21 cellular contexts compared by ENCODE assay signal in genomic region chr22:50310949-50311444, GRCh38. TPM values are rescaled to one million over a fixed set of nuclear protein-coding genes. Genes with fewer than 3 reads are reported as not detected.
DNase-seq lines count a peak whose midpoint lies in the region; ATAC-seq and TF ChIP-seq lines count a peak whose summit lies in the region.
"Had no signal": no experiment of that assay in that cellular context is flagged by ENCODE, and none has a peak within 500 bp of the region (broad histone marks: within the 10 kb centered on the region; RNA-seq: fewer than 3 reads in every experiment).

No MANE protein-coding gene starts in this region.

- H3K9me3 ChIP-seq in T-helper 17 cell (ENCODE audit: control insufficient read depth, low read length, poor library complexity, severe bottlenecking) (no peaks in the 10 kb centered on the region), right lobe of liver (no peaks in the 10 kb centered on the region), thyroid gland (no peaks in the 10 kb centered on the region)
- H3K9me3 ChIP-seq: HAP-1, SJSA1 had no signal

- intact Hi-C loops in right lobe of liver (cut with DNase I) (no loop called here), thyroid gland (cut with DNase I) (loop anchor here (5.0 kb wide), 1 partner anchor 34 kb away; no protein-coding TSS in a partner anchor), posterior cingulate gyrus (cut with DNase I) (no loop called here)

- no peaks in the 10 kb centered on the region for H3K36me3 ChIP-seq in right lobe of liver
- H3K36me3 ChIP-seq in thyroid gland, result no peaks in the 10 kb centered on the region
- H3K36me3 ChIP-seq: HAP-1 had no signal

- peaks cover 17% of the 10 kb centered on the region for H3K4me1 Mint-ChIP-seq in activated naive CD8-positive, alpha-beta T cell treated with anti-CD3 and anti-CD28 coated beads, Interleukin-2, amount 10 ng/mL, durations not matched to agents 7 days and 5 days
- peaks cover 25% of the 10 kb centered on the region for H3K4me1 Mint-ChIP-seq in activated naive CD8-positive, alpha-beta T cell treated with anti-CD3 and anti-CD28 coated beads, Interleukin-2, amount 50 U/mL, for 24 hours
- peaks cover 14% of the 10 kb centered on the region for H3K4me1 Mint-ChIP-seq in T-helper 17 cell

- no peak overlapping the region for H3K4me3 ChIP-seq in right lobe of liver
- no peak overlapping the region for H3K4me3 ChIP-seq in thyroid gland (replicated peaks in 1 of 3)
- H3K4me3 ChIP-seq: GM23248, HAP-1, SJSA1 had no signal

- H3K27ac Mint-ChIP-seq in activated naive CD8-positive, alpha-beta T cell treated with anti-CD3 and anti-CD28 coated beads, Interleukin-2, amount 10 ng/mL, durations not matched to agents 7 days and 5 days, result no peak overlapping the region
- H3K27ac Mint-ChIP-seq in activated naive CD8-positive, alpha-beta T cell treated with anti-CD3 and anti-CD28 coated beads, Interleukin-2, amount 50 U/mL, for 24 hours, result no peak overlapping the region
- peak overlapping the region; percentile 8 for H3K27ac Mint-ChIP-seq in T-helper 17 cell
- H3K27ac Mint-ChIP-seq: CD4-positive, alpha-beta T cell; HFFc6 had no signal

- H3K36me3 Mint-ChIP-seq in activated naive CD8-positive, alpha-beta T cell treated with anti-CD3 and anti-CD28 coated beads, Interleukin-2, amount 10 ng/mL, durations not matched to agents 7 days and 5 days, result no peaks in the 10 kb centered on the region
- no peaks in the 10 kb centered on the region for H3K36me3 Mint-ChIP-seq in activated naive CD8-positive, alpha-beta T cell treated with anti-CD3 and anti-CD28 coated beads, Interleukin-2, amount 50 U/mL, for 24 hours (ENCODE audit: low read depth)
- H3K36me3 Mint-ChIP-seq in T-helper 17 cell (ENCODE audit: low read depth), result no peaks in the 10 kb centered on the region

- peak; percentile 32 for DNase-seq in activated naive CD8-positive, alpha-beta T cell treated with anti-CD3 and anti-CD28 coated beads, Interleukin-2, amount 10 ng/mL, durations not matched to agents 7 days and 5 days
- DNase-seq in activated naive CD8-positive, alpha-beta T cell treated with anti-CD3 and anti-CD28 coated beads, Interleukin-2, amount 50 U/mL, for 24 hours, result no peak
- no peak for DNase-seq in T-helper 17 cell
- DNase-seq in right lobe of liver, result peak in 2 of 3 donors; percentile 21 to 50
- DNase-seq in thyroid gland, result no peak
- DNase-seq in NCI-H1105 treated with DMSO at 0.1 percent for 48 hours (lab: John Stamatoyannopoulos, UW), result no peak
- no peak for DNase-seq in posterior cingulate gyrus
- no peak for DNase-seq in anterior cingulate cortex (lab: John Stamatoyannopoulos, UW)
- DNase-seq: CD4-positive, alpha-beta T cell; GM23248; HFFc6; NCI-H1092; NCI-H1436 treated with DMSO at 0.1 percent for 48 hours; NCI-H187 treated with DMSO at 0.1 percent for 48 hours; NCI-H524 treated with DMSO at 0.1 percent for 48 hours; NCI-H774; PC-3; Right ventricle myocardium superior had no signal

- WGBS in right lobe of liver (ENCODE audit: insufficient coverage, low coverage, low lambda C conversion rate, missing lambda C conversion rate), result no CpG with 5 or more reads among the region's 16 CpGs
- 91 to 96% methylated on average over 6 to 16 of the region's 16 CpGs for WGBS in thyroid gland, 2 donors

- no peak for TF ChIP-seq CTCF in right lobe of liver (IDR thresholded peaks at IDR 0.05)
- TF ChIP-seq CTCF in thyroid gland (IDR thresholded peaks at IDR 0.05), result no peak

- H3K4me1 ChIP-seq in right lobe of liver (peaks cover 0 to 7% (median 0%) of the 10 kb centered on the region in 4 donors), thyroid gland (peaks cover 28 to 45% of the 10 kb centered on the region in 2 donors)

- H3K27me3 ChIP-seq in right lobe of liver (no peaks in the 10 kb centered on the region), thyroid gland (no peaks in the 10 kb centered on the region)
- H3K27me3 ChIP-seq: SJSA1 had no signal

- ATAC-seq in activated naive CD8-positive, alpha-beta T cell treated with anti-CD3 and anti-CD28 coated beads, Interleukin-2, amount 10 ng/mL, durations not matched to agents 7 days and 5 days (ENCODE audit: low read depth), result no peak
- ATAC-seq in activated naive CD8-positive, alpha-beta T cell treated with anti-CD3 and anti-CD28 coated beads, Interleukin-2, amount 50 U/mL, for 24 hours, result no peak
- ATAC-seq in T-helper 17 cell (no peak), right lobe of liver (no peak)
- ATAC-seq: PC-3 had no signal

- H3K4me3 Mint-ChIP-seq in activated naive CD8-positive, alpha-beta T cell treated with anti-CD3 and anti-CD28 coated beads, Interleukin-2, amount 10 ng/mL, durations not matched to agents 7 days and 5 days, result no peak overlapping the region
- no peak overlapping the region for H3K4me3 Mint-ChIP-seq in activated naive CD8-positive, alpha-beta T cell treated with anti-CD3 and anti-CD28 coated beads, Interleukin-2, amount 50 U/mL, for 24 hours
- no peak overlapping the region for H3K4me3 Mint-ChIP-seq in T-helper 17 cell
- H3K4me3 Mint-ChIP-seq: HFFc6 had no signal

- POLR2A ChIA-PET in activated naive CD8-positive, alpha-beta T cell treated with anti-CD3 and anti-CD28 coated beads, Interleukin-2, amount 10 ng/mL, durations not matched to agents 7 days and 5 days (lab: Charles Lee), result interaction anchor here (1.6 kb wide), 1 partner anchor 17 kb away, joined by 4 read pairs; no protein-coding TSS in a partner anchor

- TF ChIP-seq POLR2A in right lobe of liver (IDR thresholded peaks at IDR 0.05), result no peak
- TF ChIP-seq POLR2A in thyroid gland (IDR thresholded peaks at IDR 0.05), result no peak

- no peaks in the 10 kb centered on the region for H3K9me3 Mint-ChIP-seq in activated naive CD8-positive, alpha-beta T cell treated with anti-CD3 and anti-CD28 coated beads, Interleukin-2, amount 10 ng/mL, durations not matched to agents 7 days and 5 days
- H3K9me3 Mint-ChIP-seq in activated naive CD8-positive, alpha-beta T cell treated with anti-CD3 and anti-CD28 coated beads, Interleukin-2, amount 50 U/mL, for 24 hours, result no peaks in the 10 kb centered on the region
- H3K9me3 Mint-ChIP-seq: CD4-positive, alpha-beta T cell; HFFc6 had no signal

- no peak overlapping the region for H3K27ac ChIP-seq in right lobe of liver
- H3K27ac ChIP-seq in thyroid gland, result peak overlapping the region; percentile 12 to 89 (median 72)
- H3K27ac ChIP-seq: 22Rv1, GM23248, SJSA1 had no signal

- peaks cover 6% of the 10 kb centered on the region for H3K27me3 Mint-ChIP-seq in activated naive CD8-positive, alpha-beta T cell treated with anti-CD3 and anti-CD28 coated beads, Interleukin-2, amount 10 ng/mL, durations not matched to agents 7 days and 5 days
- peaks cover 4% of the 10 kb centered on the region for H3K27me3 Mint-ChIP-seq in activated naive CD8-positive, alpha-beta T cell treated with anti-CD3 and anti-CD28 coated beads, Interleukin-2, amount 50 U/mL, for 24 hours
- peaks cover 4% of the 10 kb centered on the region for H3K27me3 Mint-ChIP-seq in T-helper 17 cell

RNA-seq across cellular contexts. Expression of gene PLXNB2, which starts 3.6 kb away (rescaled TPM):
- total RNA-seq in activated naive CD8-positive, alpha-beta T cell treated with anti-CD3 and anti-CD28 coated beads, Interleukin-2, amount 10 ng/mL, durations not matched to agents 7 days and 5 days, result 10 to 100 TPM; 43.0 to 45.8 TPM
- total RNA-seq in T-helper 17 cell (1 to 10 TPM; 3.0 to 7.6 TPM), right lobe of liver (100 to 1,000 TPM; 154 to 181 (median 161) TPM), thyroid gland (100 to 1,000 TPM; 143 to 266 (median 215) TPM)

RNA-seq across cellular contexts. Expression of gene DENND6B, which starts 15.8 kb away (rescaled TPM):
- total RNA-seq in activated naive CD8-positive, alpha-beta T cell treated with anti-CD3 and anti-CD28 coated beads, Interleukin-2, amount 10 ng/mL, durations not matched to agents 7 days and 5 days, result 1 to 10 TPM; 8.8 to 9.5 TPM
- total RNA-seq in T-helper 17 cell (1 to 10 TPM; 1.8 to 2.2 TPM), right lobe of liver (1 to 10 TPM in 5 of 6 experiments, under 1 TPM in 1; 0.98 to 4.1 (median 1.9) TPM), thyroid gland (10 to 100 TPM in 2 of 4 donors, 1 to 10 TPM in 2; 4.3 to 14.3 (median 9.3) TPM)

RNA-seq across cellular contexts. Expression of gene PPP6R2, which starts 32.1 kb away (rescaled TPM):
- total RNA-seq in activated naive CD8-positive, alpha-beta T cell treated with anti-CD3 and anti-CD28 coated beads, Interleukin-2, amount 10 ng/mL, durations not matched to agents 7 days and 5 days, result 10 to 100 TPM; 81.6 to 86.8 TPM
- total RNA-seq in T-helper 17 cell, result 10 to 100 TPM; 62.1 to 63.7 TPM
- total RNA-seq in right lobe of liver, result 10 to 100 TPM; 38.3 to 80.3 (median 54.4) TPM
- 100 to 1,000 TPM in 1 of 4 donors, 10 to 100 TPM in 3; 65.7 to 103 (median 74.0) TPM for total RNA-seq in thyroid gland

RNA-seq across cellular contexts. Expression of gene MAPK11, which starts 40.8 kb away (rescaled TPM):
- total RNA-seq in activated naive CD8-positive, alpha-beta T cell treated with anti-CD3 and anti-CD28 coated beads, Interleukin-2, amount 10 ng/mL, durations not matched to agents 7 days and 5 days, result 1 to 10 TPM; 7.9 to 8.5 TPM
- total RNA-seq in T-helper 17 cell, result 10 to 100 TPM; 13.2 to 14.4 TPM
- 1 to 10 TPM; 1.7 to 6.4 (median 2.5) TPM for total RNA-seq in right lobe of liver
- total RNA-seq in thyroid gland, result 1 to 10 TPM; 2.8 to 4.7 (median 4.0) TPM

RNA-seq across cellular contexts. Expression of gene MAPK12, which starts 49.5 kb away (rescaled TPM):
- 1 to 10 TPM; 3.1 to 3.6 TPM for total RNA-seq in activated naive CD8-positive, alpha-beta T cell treated with anti-CD3 and anti-CD28 coated beads, Interleukin-2, amount 10 ng/mL, durations not matched to agents 7 days and 5 days
- total RNA-seq in T-helper 17 cell (1 to 10 TPM; 1.7 to 1.9 TPM), right lobe of liver (1 to 10 TPM; 2.1 to 7.6 (median 3.6) TPM), thyroid gland (1 to 10 TPM; 3.1 to 5.1 (median 3.7) TPM)

Comparison
In these comparisons a context has a peak if more than half of its experiments do, and no peak if none do; other contexts are left out.
1. DNase-seq: peak in activated naive CD8-positive, alpha-beta T cell treated with anti-CD3 and anti-CD28 coated beads, Interleukin-2, amount 10 ng/mL, durations not matched to agents 7 days and 5 days (single experiment) and right lobe of liver (2 of 3); none in activated naive CD8-positive, alpha-beta T cell treated with anti-CD3 and anti-CD28 coated beads, Interleukin-2, amount 50 U/mL, for 24 hours (single experiment), T-helper 17 cell (0 of 3), thyroid gland (0 of 2), NCI-H1105 treated with DMSO at 0.1 percent for 48 hours (single experiment), posterior cingulate gyrus (0 of 10) and anterior cingulate cortex (0 of 58).
2. H3K27ac ChIP-seq: peak in thyroid gland (3 of 3); none in right lobe of liver (0 of 3).
3. RNA of gene PLXNB2, which starts 3.6 kb away (total RNA-seq): 143 to 266 TPM in thyroid gland, 154 to 181 TPM in right lobe of liver and 43.0 to 45.8 TPM in activated naive CD8-positive, alpha-beta T cell treated with anti-CD3 and anti-CD28 coated beads, Interleukin-2, amount 10 ng/mL, durations not matched to agents 7 days and 5 days; 3.0 to 7.6 TPM in T-helper 17 cell; every median in the first group is over 4 times any median in the second.